ENCODE assay signal across 8 cellular contexts in the genomic region with DNA sequence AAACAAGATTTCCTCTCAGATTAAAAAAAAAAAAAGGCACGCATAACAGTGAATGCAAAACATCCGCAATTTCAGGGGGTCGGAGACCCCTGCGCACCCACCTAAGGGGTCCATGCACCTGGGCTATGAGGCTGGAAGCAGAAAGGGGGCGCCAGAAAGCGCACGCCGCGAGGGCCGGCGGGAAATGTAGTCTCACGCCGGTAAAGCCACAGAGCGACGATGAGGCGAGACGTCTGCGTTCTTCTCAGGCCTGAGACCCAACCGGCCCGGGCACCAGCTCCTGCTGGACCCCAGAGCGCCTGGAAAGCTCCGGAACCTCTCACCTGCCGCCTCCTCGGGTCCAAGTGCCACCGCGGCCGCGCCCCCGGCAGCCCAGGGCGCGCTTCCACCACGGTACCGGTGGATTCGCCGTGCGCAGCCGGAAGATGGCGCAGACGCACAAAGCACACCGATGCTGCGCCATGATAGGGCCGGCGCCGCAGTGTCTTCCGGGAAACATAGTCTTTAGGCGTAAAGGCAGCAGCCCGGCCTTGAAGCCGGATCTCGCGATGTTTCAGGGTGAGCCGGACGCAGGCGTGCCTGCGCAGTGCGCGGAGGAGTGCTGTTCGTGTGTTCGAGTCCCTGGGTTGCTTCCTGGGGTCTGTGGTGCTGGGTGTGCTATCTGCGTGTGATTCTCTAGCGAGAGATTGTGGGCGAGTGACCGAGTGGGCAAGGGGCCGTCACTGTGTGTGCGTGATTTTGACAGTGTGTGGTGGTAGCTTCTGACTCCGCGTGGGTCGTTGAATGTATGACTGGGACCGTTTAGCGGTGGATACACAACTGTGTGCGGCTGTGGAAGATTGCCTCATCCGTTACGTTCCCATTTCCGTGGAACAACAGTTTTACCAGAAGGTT. TPM values are rescaled to one million over a fixed set of nuclear protein-coding genes. Genes with fewer than 3 reads are reported as not detected.
A peak's percentile ranks its signal among the peaks of the same experiment; 100 is the strongest.
DNase-seq lines count a peak whose midpoint lies in the region; ATAC-seq, FAIRE-seq and TF ChIP-seq lines count a peak whose summit lies in the region.

TSS of gene ZNF582 (minus strand) at position 416 of the 894 bp plus-strand sequence. CDS start 1,782 bp downstream, outside the sequence.

- peak within 1 kb of the TSS; percentile 93 for H3K9ac ChIP-seq in HUES6 (ENCODE audit: low read length)

- H3K4me1 Mint-ChIP-seq in Caco-2 (ENCODE audit: low read depth, unreplicated experiment), result no peaks in the 10 kb centered on the region

- FAIRE-seq in frontal cortex (lab: Jason Lieb, UNC), result no peak

- peak within 1 kb of the TSS; percentile 87 for H3K27ac ChIP-seq in HUES6 (ENCODE audit: low read depth, low read length)

- H3K36me3 Mint-ChIP-seq in Caco-2 (ENCODE audit: insufficient read depth, unreplicated experiment), result no peaks in the 10 kb centered on the region

- no peak for DNase-seq in Caco-2
- peak; percentile 91 for DNase-seq in RPMI7951 (ENCODE audit: low read depth)
- peak; percentile 85 for DNase-seq in activated gamma-delta T cell treated with anti-CD3 and anti-CD28 coated beads, Interleukin-2, amount 50 U/mL, for 16 hours (ENCODE audit: low read depth)
- DNase-seq in frontal cortex (ENCODE audit: low spot score in 2 of 2), result peak; percentile 90 to 97
- peak; percentile 95 for DNase-seq in stromal cell of bone marrow (ENCODE audit: low read depth)

- intact Hi-C loops in Caco-2 (cut with micrococcal nuclease; ENCODE audit: unreplicated experiment), result no loop called here

- H3K4me1 ChIP-seq in Caco-2 (no peaks in the 10 kb centered on the region), HUES6 (ENCODE audit: control insufficient read depth, insufficient read depth, low read length) (no peaks in the 10 kb centered on the region), neuron (ENCODE audit: insufficient read depth, low read length) (no peaks in the 10 kb centered on the region)

- no peak for TF ChIP-seq CTCF in Caco-2 (IDR thresholded peaks at IDR 0.05; ENCODE audit: insufficient read depth in 1 of 2, low read depth in 1 of 2, low read length in 1 of 2, severe bottlenecking in 1 of 2, unreplicated experiment in 1 of 2)

- H3K27ac Mint-ChIP-seq in Caco-2 (ENCODE audit: unreplicated experiment), result no peak within 1 kb of the TSS

- H3K27me3 ChIP-seq in Caco-2 (replicated peaks; ENCODE audit: control insufficient read depth, insufficient read depth, low read length) (no peaks in the 10 kb centered on the region), HUES6 (ENCODE audit: control insufficient read depth, insufficient read depth, low read length) (no peaks in the 10 kb centered on the region), neuron (ENCODE audit: insufficient read depth, low read length) (no peaks in the 10 kb centered on the region)

- BruUV-seq in Caco-2 (replicated peaks; lab: Mats Ljungman, UMichigan), result no TSS peak

- POLR2A ChIA-PET in Caco-2 (lab: Charles Lee), result no interaction called here

- H3K36me3 ChIP-seq in Caco-2 (ENCODE audit: control insufficient read depth, insufficient read depth, low read length) (no peaks in the 10 kb centered on the region), HUES6 (ENCODE audit: control insufficient read depth, insufficient read depth, low read length) (peaks cover 22% of the 10 kb centered on the region), neuron (ENCODE audit: insufficient read depth, low read length) (peaks cover 34% of the 10 kb centered on the region)

- peak; percentile 94 for ATAC-seq in GM21367 (IDR thresholded peaks at IDR 0.05; ENCODE audit: unreplicated experiment)

- peaks cover 78% of the 10 kb centered on the region for H3K9me3 Mint-ChIP-seq in Caco-2 (ENCODE audit: unreplicated experiment)

- H2AFZ ChIP-seq in neuron (ENCODE audit: low read depth, low read length), result peak within 1 kb of the TSS; percentile 68

- H3K27me3 Mint-ChIP-seq in Caco-2 (ENCODE audit: insufficient read depth, unreplicated experiment), result no peaks in the 10 kb centered on the region

- H3K4me3 ChIP-seq in Caco-2 (ENCODE audit: low read depth, low read length) (no peak within 1 kb of the TSS), HUES6 (ENCODE audit: low read depth, low read length) (peak within 1 kb of the TSS; percentile 93), neuron (ENCODE audit: low read length) (peak within 1 kb of the TSS; percentile 74)

- peak within 1 kb of the TSS; percentile 65 for H3K4me3 Mint-ChIP-seq in Caco-2 (ENCODE audit: unreplicated experiment)

- H3K9me3 ChIP-seq in Caco-2, result no peaks in the 10 kb centered on the region; the same call in 1 of the 2 replicates
- H3K9me3 ChIP-seq in HUES6 (ENCODE audit: control insufficient read depth, insufficient read depth, low read depth, low read length), result peaks cover 22% of the 10 kb centered on the region; the same call in 1 of the 2 replicates
- peaks cover 48% of the 10 kb centered on the region for H3K9me3 ChIP-seq in neuron (ENCODE audit: low read length)

- CTCF ChIA-PET in Caco-2 (lab: Charles Lee), result no interaction called here

RNA-seq across cellular contexts. Expression of gene ZNF582, which starts in this region (rescaled TPM):
- not detected in 2 replicates for total RNA-seq in Caco-2 (2022)
- 0.68 and 2.6 TPM in 2 replicates for total RNA-seq in RPMI7951 (2014; rRNA removed; shearing (Covaris generic))
- total RNA-seq in frontal cortex, result 4.5 TPM

Comparison
In these comparisons a context has a peak if more than half of its experiments do, and no peak if none do; other contexts are left out.
1. DNase-seq: peak in RPMI7951 (single experiment), activated gamma-delta T cell treated with anti-CD3 and anti-CD28 coated beads, Interleukin-2, amount 50 U/mL, for 16 hours (single experiment), frontal cortex (2 of 2) and stromal cell of bone marrow (single experiment); none in Caco-2 (0 of 2).